ENCODE assay signal across 4 cellular contexts in genomic region chr16:19359556-19359955, GRCh38.
TF ChIP-seq lines count a peak whose summit lies in the region.

No MANE protein-coding gene starts in this region.

TF ChIP-seq in GM23338, 12 proteins besides CTCF, POLR2A, EP300 and RAD21 (continues in another document):
- TF ChIP-seq POLR2AphosphoS5 (IDR thresholded peaks at IDR 0.05; ENCODE audit: low read depth): no peak
- TF ChIP-seq EZH2 (IDR thresholded peaks at IDR 0.05; ENCODE audit: low read depth, unreplicated experiment): no peak

TF ChIP-seq in WTC11, 78 proteins besides CTCF, POLR2A, EP300 and RAD21:
- TF ChIP-seq PREB (CRISPR knock-in tag; IDR thresholded peaks at IDR 0.05; ENCODE audit: borderline replicate concordance) (no peak), GTF2I (CRISPR knock-in tag; conservative IDR thresholded peaks at IDR 0.05) (peak; percentile 65; the same call in 1 of the 2 replicates)

TF ChIP-seq in K562, 482 proteins besides CTCF, POLR2A, EP300 and RAD21:
- TF ChIP-seq KDM2B (CRISPR knock-in tag; IDR thresholded peaks at IDR 0.05) (no peak), SMAD1 (IDR thresholded peaks at IDR 0.05; ENCODE audit: low read depth, low read length, partially characterized antibody) (no peak), ZFPM2 (CRISPR knock-in tag; IDR thresholded peaks at IDR 0.05) (no peak), ZBTB33 (CRISPR knock-in tag; IDR thresholded peaks at IDR 0.05) (no peak), SAP30 (IDR thresholded peaks at IDR 0.05; ENCODE audit: borderline replicate concordance, insufficient read depth, low read depth, low read length, poor library complexity, severe bottlenecking) (no peak), CREBBP (IDR thresholded peaks at IDR 0.05; ENCODE audit: low read depth, low read length) (no peak), IFI16 (CRISPR knock-in tag; IDR thresholded peaks at IDR 0.05) (no peak), CLOCK (CRISPR knock-in tag; IDR thresholded peaks at IDR 0.05; ENCODE audit: borderline replicate concordance) (no peak), BCOR (IDR thresholded peaks at IDR 0.05) (0 out of 2 replicates have a peak, but pooled peaks have one; percentile 15), RBM25 (IDR thresholded peaks at IDR 0.05; ENCODE audit: low read depth, low read length, severe bottlenecking) (peak; percentile 95), SFPQ (IDR thresholded peaks at IDR 0.05; ENCODE audit: low read depth, low read length) (no peak), ILF3 (IDR thresholded peaks at IDR 0.05; ENCODE audit: borderline replicate concordance) (no peak), RCOR1 (IDR thresholded peaks at IDR 0.05; ENCODE audit: borderline replicate concordance in 1 of 2, low read depth in 2 of 2, low read length in 2 of 2) (peak in 1 of 2 experiments; percentile 33; a peak in 1 of 4 replicates), TAL1 (IDR thresholded peaks at IDR 0.05) (no peak), PREB (CRISPR knock-in tag; IDR thresholded peaks at IDR 0.05) (no peak), CCNT2 (IDR thresholded peaks at IDR 0.05; ENCODE audit: borderline replicate concordance, extremely low read depth, insufficient read length, low read depth, low read length) (no peak), SPI1 (IDR thresholded peaks at IDR 0.05; ENCODE audit: borderline replicate concordance, low read depth, low read length) (peak; percentile 43; the same call in 1 of the 2 replicates), SETDB1 (IDR thresholded peaks at IDR 0.05; ENCODE audit: low read length) (no peak), ZFX (CRISPR knock-in tag; IDR thresholded peaks at IDR 0.05) (no peak)

TF ChIP-seq in H1, 55 proteins besides CTCF, POLR2A, EP300 and RAD21:
- no peak for TF ChIP-seq SP1 (IDR thresholded peaks at IDR 0.05; ENCODE audit: low read depth, low read length)
- peak; percentile 64; the same call in 1 of the 2 replicates for TF ChIP-seq KDM1A (IDR thresholded peaks at IDR 0.05; ENCODE audit: borderline replicate concordance, low read length)
